28 cellular contexts compared by ENCODE assay signal in the genomic region with DNA sequence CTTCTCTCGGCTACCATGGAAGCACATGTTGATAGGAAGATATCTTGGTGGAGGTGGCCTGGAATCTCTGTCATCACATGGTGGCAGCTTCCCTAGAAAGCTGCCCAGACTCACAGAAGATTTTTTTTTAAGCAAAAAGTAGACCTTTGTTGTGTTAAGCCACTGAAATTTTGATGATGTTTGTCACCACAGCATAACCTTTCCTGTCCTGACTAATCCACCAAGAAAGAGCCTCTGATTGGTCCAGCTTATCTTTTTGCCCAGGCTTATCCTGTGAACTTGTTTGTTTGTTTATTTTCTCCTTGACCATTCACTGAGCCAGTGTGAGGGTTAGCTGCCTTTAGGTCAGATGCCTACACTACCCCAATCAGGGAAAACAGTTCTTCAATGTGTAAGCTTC.
"Had no signal": no experiment of that assay in that cellular context is flagged by ENCODE, and none has a peak within 500 bp of the region (broad histone marks: within the 10 kb centered on the region; RNA-seq: fewer than 3 reads in every experiment).

No MANE protein-coding gene starts in this region.

- H3K4me3 ChIP-seq: colonic mucosa, coronary artery, dorsolateral prefrontal cortex, esophagus muscularis mucosa, esophagus squamous epithelium, gastrocnemius medialis, gastroesophageal sphincter, heart left ventricle, heart right ventricle had no signal

- DNase-seq: colonic mucosa; cortex of kidney; dermis blood vessel endothelial cell; dorsolateral prefrontal cortex; effector CD4-positive, alpha-beta T cell; effector CD8-positive, alpha-beta T cell; effector memory CD4-positive, alpha-beta T cell; effector memory CD8-positive, alpha-beta T cell; endodermal cell; erythroblast; esophagus squamous epithelium; foreskin fibroblast; foreskin keratinocyte; foreskin melanocyte; gastrocnemius medialis; glutamatergic neuron; head of caudate nucleus; heart left ventricle; heart right ventricle had no signal

- FAIRE-seq: colon, endometrium, endothelial cell of umbilical vein, frontal cortex had no signal

- H3K4me1 ChIP-seq: colonic mucosa, esophagus muscularis mucosa, esophagus squamous epithelium, foreskin keratinocyte, gastrocnemius medialis, gastroesophageal sphincter, heart left ventricle, heart right ventricle had no signal

- H3K27ac ChIP-seq: colonic mucosa, coronary artery, dorsolateral prefrontal cortex, epithelial cell of prostate, esophagus muscularis mucosa, esophagus squamous epithelium, foreskin keratinocyte, gastrocnemius medialis, gastroesophageal sphincter, heart left ventricle, heart right ventricle had no signal

- H3K27me3 ChIP-seq: colonic mucosa, foreskin keratinocyte had no signal

- H3K36me3 ChIP-seq: colonic mucosa, esophagus muscularis mucosa, esophagus squamous epithelium, gastrocnemius medialis, gastroesophageal sphincter, heart left ventricle, heart right ventricle had no signal

- H3K9me3 ChIP-seq: colonic mucosa, esophagus squamous epithelium, gastrocnemius medialis, heart right ventricle had no signal

- ATAC-seq: effector memory CD8-positive, alpha-beta T cell; esophagus mucosa; foreskin keratinocyte; gastrocnemius medialis; gastroesophageal sphincter; heart left ventricle; heart right ventricle had no signal
